Comparison of ENCODE assay signal across 8 cellular contexts in the genomic region with DNA sequence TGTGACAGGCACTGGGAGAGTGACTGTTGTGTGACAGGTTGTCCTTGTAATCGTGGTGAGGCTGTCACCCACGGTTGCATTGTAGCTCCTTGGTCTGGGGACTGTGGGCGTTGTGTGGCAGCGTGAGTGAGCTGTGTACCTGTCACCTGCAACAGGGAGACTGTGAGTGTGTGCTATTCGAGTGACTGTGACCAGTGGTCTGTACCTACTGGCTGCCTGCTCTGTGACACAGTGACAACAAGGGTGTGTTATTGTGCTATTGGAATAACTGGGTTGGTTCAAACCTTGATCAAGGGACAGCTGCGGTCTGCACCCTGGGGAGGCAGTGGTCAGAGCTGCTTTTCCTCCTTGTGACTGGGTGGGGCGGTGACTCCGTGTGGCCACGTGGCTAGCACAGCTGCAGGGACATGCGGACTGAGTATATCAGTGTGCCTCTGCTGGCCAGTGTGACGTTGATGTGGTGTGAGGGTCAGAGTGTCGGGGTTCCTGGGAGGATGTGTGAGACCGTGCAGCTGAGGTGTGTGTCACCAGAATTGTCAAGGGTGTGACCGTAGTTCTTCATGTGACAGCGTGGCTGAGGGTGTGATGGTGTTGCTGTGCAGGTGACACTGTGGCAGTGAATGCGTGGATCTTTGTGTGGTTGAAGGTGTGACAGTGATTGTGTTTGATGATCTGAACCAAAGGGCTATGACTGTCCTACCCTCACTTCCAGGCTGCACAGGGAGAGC. TPM values are rescaled to one million over a fixed set of nuclear protein-coding genes. Genes with fewer than 3 reads are reported as not detected.
DNase-seq lines count a peak whose midpoint lies in the region; ATAC-seq, FAIRE-seq and TF ChIP-seq lines count a peak whose summit lies in the region.

No MANE protein-coding gene starts in this region.

- H3K4me3 ChIP-seq in upper lobe of left lung, result no peak overlapping the region

- no peak for TF ChIP-seq CTCF in upper lobe of left lung (IDR thresholded peaks at IDR 0.05)

- no peak overlapping the region for H3K27ac Mint-ChIP-seq in activated T-cell treated with anti-CD3 and anti-CD28 coated beads, Interleukin-2, amount 50 U/mL, for 72 hours

- H3K9me3 Mint-ChIP-seq in activated T-cell treated with anti-CD3 and anti-CD28 coated beads, Interleukin-2, amount 50 U/mL, for 72 hours, result no peaks in the 10 kb centered on the region

- WGBS in upper lobe of left lung, 2 donors, result 71 to 74% methylated on average over 15 to 16 of the region's 16 CpGs

- no peaks in the 10 kb centered on the region for H3K9me3 ChIP-seq in upper lobe of left lung

- H3K4me1 ChIP-seq in upper lobe of left lung, result peaks cover 13 to 23% (median 19%) of the 10 kb centered on the region in 4 donors

- TF ChIP-seq POLR2A in upper lobe of left lung (IDR thresholded peaks at IDR 0.05) (no peak), H54 (IDR thresholded peaks at IDR 0.05; ENCODE audit: low read depth, low read length) (no peak)

- no peaks in the 10 kb centered on the region for H3K27me3 ChIP-seq in upper lobe of left lung

- DNase-seq in activated T-cell treated with anti-CD3 and anti-CD28 coated beads, Interleukin-2, amount 50 U/mL, for 72 hours, result peak in 1 of 2 donors; percentile 33
- DNase-seq in activated T-cell treated with anti-CD3 and anti-CD28 coated beads for 4 hours (no peak), astrocyte of the hippocampus (ENCODE audit: low read depth, low spot score) (peak; percentile 63), medulla oblongata (ENCODE audit: extremely low spot score) (peak; percentile 93), upper lobe of left lung (peak; percentile 67 to 70), H54 (ENCODE audit: insufficient read length, low spot score) (no peak)

- H3K27me3 Mint-ChIP-seq in activated T-cell treated with anti-CD3 and anti-CD28 coated beads, Interleukin-2, amount 50 U/mL, for 72 hours (ENCODE audit: low read depth), result peaks cover 6% of the 10 kb centered on the region

- H3K4me3 Mint-ChIP-seq in activated T-cell treated with anti-CD3 and anti-CD28 coated beads, Interleukin-2, amount 50 U/mL, for 72 hours, result no peak overlapping the region

- no peak overlapping the region for H3K27ac ChIP-seq in upper lobe of left lung

- H3K36me3 ChIP-seq in upper lobe of left lung, result no peaks in the 10 kb centered on the region

- peak; percentile 40 to 49 for ATAC-seq in activated T-cell treated with anti-CD3 and anti-CD28 coated beads, Interleukin-2, amount 50 U/mL, for 72 hours (replicated peaks in 1 of 2)
- ATAC-seq in upper lobe of left lung (ENCODE audit: low FRiP score in 2 of 2) (peak; percentile 60 to 79), GM18858 (IDR thresholded peaks at IDR 0.05; ENCODE audit: unreplicated experiment) (no peak), HG03520 (IDR thresholded peaks at IDR 0.05; ENCODE audit: unreplicated experiment) (no peak)

- H3K4me1 Mint-ChIP-seq in activated T-cell treated with anti-CD3 and anti-CD28 coated beads, Interleukin-2, amount 50 U/mL, for 72 hours (ENCODE audit: low read depth), result no peaks in the 10 kb centered on the region

- H3K36me3 Mint-ChIP-seq in activated T-cell treated with anti-CD3 and anti-CD28 coated beads, Interleukin-2, amount 50 U/mL, for 72 hours (ENCODE audit: insufficient read depth in 2 of 2), result no peaks in the 10 kb centered on the region

- no peak for TF ChIP-seq EP300 in upper lobe of left lung (IDR thresholded peaks at IDR 0.05)

- no peak for FAIRE-seq in H54 (lab: Jason Lieb, UNC)

RNA-seq across cellular contexts. Expression of a gene that starts 10.1 kb away (rescaled TPM):
- total RNA-seq in activated T-cell treated with anti-CD3 and anti-CD28 coated beads, Interleukin-2, amount 50 U/mL, for 72 hours, result 1 to 10 TPM; 2.2 to 2.8 TPM
- 100 to 1,000 TPM in 3 of 6 donors, 10 to 100 TPM in 3; 64.0 to 188 (median 107) TPM for total RNA-seq in upper lobe of left lung

RNA-seq across cellular contexts. Expression of a gene that starts 15.8 kb away (rescaled TPM):
- under 1 TPM; 0.12 to 0.32 TPM for total RNA-seq in activated T-cell treated with anti-CD3 and anti-CD28 coated beads, Interleukin-2, amount 50 U/mL, for 72 hours
- total RNA-seq in upper lobe of left lung, result not detected

RNA-seq across cellular contexts. Expression of a gene that starts 28.2 kb away (rescaled TPM):
- 10 to 100 TPM; 15.9 to 16.4 TPM for total RNA-seq in activated T-cell treated with anti-CD3 and anti-CD28 coated beads, Interleukin-2, amount 50 U/mL, for 72 hours
- 10 to 100 TPM; 15.3 to 43.8 (median 26.6) TPM for total RNA-seq in upper lobe of left lung

RNA-seq across cellular contexts. Expression of a gene that starts 39.6 kb away (rescaled TPM):
- total RNA-seq in activated T-cell treated with anti-CD3 and anti-CD28 coated beads, Interleukin-2, amount 50 U/mL, for 72 hours, result 100 to 1,000 TPM; 159 to 189 TPM
- 100 to 1,000 TPM in 3 of 6 donors, 10 to 100 TPM in 3; 69.1 to 115 (median 98.8) TPM for total RNA-seq in upper lobe of left lung

RNA-seq across cellular contexts. Expression of a gene that starts 46.8 kb away (rescaled TPM):
- 100 to 1,000 TPM; 458 to 489 TPM for total RNA-seq in activated T-cell treated with anti-CD3 and anti-CD28 coated beads, Interleukin-2, amount 50 U/mL, for 72 hours
- 1,000 to 10,000 TPM in 1 of 6 donors, 100 to 1,000 TPM in 5; 171 to 1,351 (median 423) TPM for total RNA-seq in upper lobe of left lung

Comparison
In these comparisons a context has a peak if more than half of its experiments do, and no peak if none do; other contexts are left out.
1. ATAC-seq: peak in activated T-cell treated with anti-CD3 and anti-CD28 coated beads, Interleukin-2, amount 50 U/mL, for 72 hours (2 of 2) and upper lobe of left lung (2 of 2); none in GM18858 (single experiment) and HG03520 (single experiment).
2. DNase-seq: peak in astrocyte of the hippocampus (single experiment), medulla oblongata (single experiment) and upper lobe of left lung (2 of 2); none in activated T-cell treated with anti-CD3 and anti-CD28 coated beads for 4 hours (single experiment) and H54 (single experiment).
3. RNA of a gene that starts 10.1 kb away (total RNA-seq): 64.0 to 188 TPM in upper lobe of left lung; 2.2 to 2.8 TPM in activated T-cell treated with anti-CD3 and anti-CD28 coated beads, Interleukin-2, amount 50 U/mL, for 72 hours; every median in the first group is over 10 times any median in the second.